8 cellular contexts compared by ENCODE assay signal in the genomic region with DNA sequence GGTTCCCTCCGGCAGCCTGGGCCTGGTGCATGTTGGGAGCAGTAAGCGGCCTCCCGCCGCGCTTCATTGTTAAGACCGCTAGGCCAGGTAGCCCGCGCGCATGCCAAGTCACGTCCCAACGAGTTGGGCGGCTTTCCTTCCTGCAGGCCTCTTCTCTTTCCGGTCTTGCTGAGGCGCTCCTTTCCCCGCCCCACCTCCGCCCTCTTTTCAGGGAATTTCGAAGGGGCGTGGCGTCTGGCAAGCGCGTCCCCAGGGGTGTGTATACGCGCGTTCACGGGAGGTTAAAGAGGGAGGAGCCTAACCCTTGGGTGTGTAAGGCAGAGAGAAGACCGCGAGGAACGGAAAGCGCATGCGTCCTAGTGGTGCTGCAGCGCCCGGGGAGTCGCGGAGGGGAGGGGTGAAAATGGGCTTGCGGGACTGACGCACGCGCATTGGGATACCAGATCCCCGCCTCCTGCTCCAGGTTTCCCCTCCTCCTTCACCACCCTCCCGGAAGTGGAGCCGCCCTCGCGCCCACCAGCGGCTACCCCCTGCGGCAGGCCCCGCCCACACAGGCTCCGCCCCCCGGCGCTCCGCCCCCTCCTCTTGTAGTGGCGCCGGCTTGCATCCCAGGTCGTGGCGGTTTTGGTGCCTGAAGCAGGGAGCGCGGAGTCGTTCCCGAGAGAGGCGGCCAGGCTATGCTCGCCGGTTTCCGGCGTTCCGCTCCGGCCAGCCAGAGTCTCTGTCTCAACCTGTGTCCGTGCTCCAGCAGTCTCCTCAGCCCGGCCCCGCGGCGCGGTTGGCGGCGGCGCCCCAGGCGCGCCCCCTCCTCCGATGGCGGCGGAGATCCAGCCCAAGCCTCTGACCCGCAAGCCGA. TPM values are rescaled to one million over a fixed set of nuclear protein-coding genes. Genes with fewer than 3 reads are reported as not detected.
DNase-seq lines count a peak whose midpoint lies in the region; ATAC-seq, FAIRE-seq and TF ChIP-seq lines count a peak whose summit lies in the region.

A gene with protein sequence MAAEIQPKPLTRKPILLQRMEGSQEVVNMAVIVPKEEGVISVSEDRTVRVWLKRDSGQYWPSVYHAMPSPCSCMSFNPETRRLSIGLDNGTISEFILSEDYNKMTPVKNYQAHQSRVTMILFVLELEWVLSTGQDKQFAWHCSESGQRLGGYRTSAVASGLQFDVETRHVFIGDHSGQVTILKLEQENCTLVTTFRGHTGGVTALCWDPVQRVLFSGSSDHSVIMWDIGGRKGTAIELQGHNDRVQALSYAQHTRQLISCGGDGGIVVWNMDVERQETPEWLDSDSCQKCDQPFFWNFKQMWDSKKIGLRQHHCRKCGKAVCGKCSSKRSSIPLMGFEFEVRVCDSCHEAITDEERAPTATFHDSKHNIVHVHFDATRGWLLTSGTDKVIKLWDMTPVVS (plus strand): TSS at position 588 of the 856 bp plus-strand sequence. CDS start 226 bp downstream, at position 814.

- peak in 3 of 4 donors; percentile 77 to 92 (median 91) for TF ChIP-seq POLR2A in esophagus squamous epithelium (IDR thresholded peaks at IDR 0.05)

- H3K9me3 ChIP-seq in KOPT-K1 (ENCODE audit: insufficient read depth, low read length, poor library complexity, severe bottlenecking) (no peaks in the 10 kb centered on the region), esophagus squamous epithelium (no peaks in the 10 kb centered on the region)

- peaks cover 14 to 49% (median 19%) of the 10 kb centered on the region in 3 donors for H3K4me1 ChIP-seq in esophagus squamous epithelium

- intact Hi-C loops in esophagus squamous epithelium (cut with DNase I) = loop anchor here (2.0 to 5.0 kb wide), 2 partner anchors 131 to 218 kb away; a partner anchor contains a TSS

- H3K27me3 ChIP-seq in esophagus squamous epithelium = no peaks in the 10 kb centered on the region

- peak; percentile 98 for DNase-seq in DMS79 treated with DMSO at 0.1 percent for 48 hours (lab: John Stamatoyannopoulos, UW)
- peak; percentile 100 for DNase-seq in RCC 7860 (ENCODE audit: low spot score)
- DNase-seq in activated T-helper 1 cell treated with Interleukin-2 at 50 U/mL for 16 hours (ENCODE audit: low read depth) = peak; percentile 99
- DNase-seq in esophagus squamous epithelium (lab: John Stamatoyannopoulos, UW) = peak; percentile 100
- peak; percentile 100 for DNase-seq in myocyte (ENCODE audit: low read depth)
- DNase-seq in stimulated activated CD8-positive, alpha-beta memory T cell treated with anti-CD3 and anti-CD28 coated beads, Interleukin-7, amount 100 ng/mL, for 48 hours (ENCODE audit: extremely low read depth in 1 of 2, low read depth in 1 of 2) = peak; percentile 98 to 99

- no peaks in the 10 kb centered on the region for H3K36me3 ChIP-seq in KOPT-K1 (ENCODE audit: insufficient read depth, low read length)
- no peaks in the 10 kb centered on the region for H3K36me3 ChIP-seq in esophagus squamous epithelium

- peak; percentile 91 for FAIRE-seq in RCC 7860 (lab: Jason Lieb, UNC)

- WGBS in esophagus squamous epithelium, 2 donors = 0 to 1% methylated on average over 13 to 15 of the region's 81 CpGs

- peak; percentile 77 for ATAC-seq in GM21786 (IDR thresholded peaks at IDR 0.05; ENCODE audit: unreplicated experiment)

- TF ChIP-seq CTCF in esophagus squamous epithelium (IDR thresholded peaks at IDR 0.05) = peak in 4 of 6 experiments; percentile 5 to 39 (median 24)

- H3K27ac ChIP-seq in KOPT-K1 (ENCODE audit: low read depth, low read length, poor library complexity, severe bottlenecking) = peak within 1 kb of the TSS; percentile 89
- H3K27ac ChIP-seq in esophagus squamous epithelium = peak within 1 kb of the TSS; percentile 94 to 98 (median 96)

- H3K4me3 ChIP-seq in esophagus squamous epithelium = peak within 1 kb of the TSS; percentile 66 to 95 (median 82)

RNA-seq across cellular contexts. Expression of the gene that starts here (rescaled TPM):
- total RNA-seq in esophagus squamous epithelium = 10 to 100 TPM in 3 of 4 donors, 1 to 10 TPM in 1; 7.7 to 23.3 (median 18.2) TPM
- 4.7 and 6.1 TPM in 2 replicates for total RNA-seq in myocyte
- polyA plus RNA-seq in myocyte (2012) = 11.0 TPM

Comparison
In these comparisons a context has a peak if more than half of its experiments do, and no peak if none do; other contexts are left out.
1. Peak in every context shown above with its lines: DNase-seq, ATAC-seq, H3K4me3 ChIP-seq and H3K27ac ChIP-seq.